In genomic region chr1:202578001-202578500, GRCh38 we compare ENCODE assay signal across 1 cellular context.
TF ChIP-seq lines count a peak whose summit lies in the region.

No MANE protein-coding gene starts in this region.

TF ChIP-seq in HEK293, 187 proteins besides CTCF, POLR2A, EP300 and RAD21 (continued from another document):
- TF ChIP-seq ZNF654 (tag by site-specific recombination; IDR thresholded peaks at IDR 0.05; ENCODE audit: low read depth): no peak
- 0 out of 2 replicates have a peak, but pooled peaks have one; percentile 14 for TF ChIP-seq ZBTB17 (tag by site-specific recombination; IDR thresholded peaks at IDR 0.05)
- peak; percentile 66; the same call in 1 of the 2 replicates for TF ChIP-seq ZSCAN30 (tag by site-specific recombination; IDR thresholded peaks at IDR 0.05)
- TF ChIP-seq ZNF221 (tag by site-specific recombination; IDR thresholded peaks at IDR 0.05; ENCODE audit: borderline replicate concordance): no peak
- peak; percentile 97 for TF ChIP-seq ELK4 (IDR thresholded peaks at IDR 0.05; ENCODE audit: borderline replicate concordance, low read depth, low read length)
- TF ChIP-seq ZNF571 (tag by site-specific recombination; IDR thresholded peaks at IDR 0.05): no peak
- TF ChIP-seq ZNF580 (tag by site-specific recombination; IDR thresholded peaks at IDR 0.05): peak; percentile 50; the same call in 1 of the 2 replicates
- no peak for TF ChIP-seq ZNF24 (tag by site-specific recombination; IDR thresholded peaks at IDR 0.05)
- TF ChIP-seq ZNF629 (tag by site-specific recombination; IDR thresholded peaks at IDR 0.05): peak; percentile 27; the same call in 1 of the 2 replicates
- TF ChIP-seq SCRT1 (tag by site-specific recombination; IDR thresholded peaks at IDR 0.05; ENCODE audit: borderline replicate concordance): peak; percentile 54; the same call in 1 of the 2 replicates
- no peak for TF ChIP-seq ZIC2 (tag by site-specific recombination; IDR thresholded peaks at IDR 0.05)
- no peak for TF ChIP-seq ZNF792 (tag by site-specific recombination; IDR thresholded peaks at IDR 0.05)
- TF ChIP-seq GFI1B (tag by site-specific recombination; IDR thresholded peaks at IDR 0.05): peak; percentile 99
- peak; percentile 45; the same call in 1 of the 2 replicates for TF ChIP-seq FEZF1 (tag by site-specific recombination; IDR thresholded peaks at IDR 0.05)
- no peak for TF ChIP-seq BCL11B (tag by site-specific recombination; IDR thresholded peaks at IDR 0.05; ENCODE audit: low read depth)
- TF ChIP-seq SCRT2 (tag by site-specific recombination; IDR thresholded peaks at IDR 0.05): peak; percentile 47; the same call in 1 of the 2 replicates
- no peak for TF ChIP-seq ZNF488 (tag by site-specific recombination; IDR thresholded peaks at IDR 0.05)
- TF ChIP-seq ZNF513 (tag by site-specific recombination; IDR thresholded peaks at IDR 0.05): no peak
- TF ChIP-seq ZNF555 (tag by site-specific recombination; conservative IDR thresholded peaks at IDR 0.05): no peak
